ENCODE assay signal across 8 cellular contexts in genomic region chr11:67799808-67800207, GRCh38.
DNase-seq lines count a peak whose midpoint lies in the region; ATAC-seq and TF ChIP-seq lines count a peak whose summit lies in the region.
"Not testable (repeated sequence)": the region's sequence is repeated elsewhere in the genome, so short reads cannot be mapped to it uniquely, and the experiment has no call there.

No MANE protein-coding gene starts in this region.

- not testable (repeated sequence) for H3K27me3 ChIP-seq in CD4-positive, CD25-positive, alpha-beta regulatory T cell (ENCODE audit: control insufficient read depth, insufficient read depth, low read length); RWPE2 (ENCODE audit: insufficient read depth, poor library complexity, severe bottlenecking); heart right ventricle; tibial artery

- H3K36me3 ChIP-seq in CD4-positive, CD25-positive, alpha-beta regulatory T cell (ENCODE audit: control insufficient read depth, insufficient read depth, low read length); HEK293 (ENCODE audit: control insufficient read depth in 2 of 2, insufficient read depth in 1 of 2, low read length in 2 of 2); RWPE2 (ENCODE audit: low read depth); heart right ventricle; tibial artery: not testable (repeated sequence)

- not testable (repeated sequence) for H3K9me3 Mint-ChIP-seq in CD4-positive, CD25-positive, alpha-beta regulatory T cell; activated T-helper 2 cell treated with anti-CD3 and anti-CD28 coated beads, Interferon-gamma antibody, Interleukin-2, Interleukin-4, amounts not matched to agents 10 μg/mL and 5 μg/mL and 100 μg/mL, durations not matched to agents 14 hours and 24 hours and 36 hours; osteocyte (ENCODE audit: unreplicated experiment)

- peak in 2 of 3 donors; percentile 4 to 26 for DNase-seq in CD4-positive, CD25-positive, alpha-beta regulatory T cell
- not testable (repeated sequence) for DNase-seq in RWPE2 (ENCODE audit: low spot score); choroid plexus epithelial cell (ENCODE audit: low read depth); heart right ventricle; osteocyte (ENCODE audit: extremely low spot score, unreplicated experiment); tibial artery
- DNase-seq in activated T-helper 2 cell treated with anti-CD3 and anti-CD28 coated beads, Interferon-gamma antibody, Interleukin-2, Interleukin-4, amounts not matched to agents 10 μg/mL and 5 μg/mL and 100 μg/mL, durations not matched to agents 14 hours and 24 hours and 36 hours (ENCODE audit: low spot score) = peak; percentile 25

- not testable (repeated sequence) for H3K4me3 ChIP-seq in CD4-positive, CD25-positive, alpha-beta regulatory T cell (ENCODE audit: low read depth, low read length); HEK293 (ENCODE audit: low read depth, low read length); RWPE2 (ENCODE audit: severe bottlenecking); choroid plexus epithelial cell (ENCODE audit: low read depth, low read length); heart right ventricle; tibial artery

- not testable (repeated sequence) for H3K36me3 Mint-ChIP-seq in CD4-positive, CD25-positive, alpha-beta regulatory T cell; activated T-helper 2 cell treated with anti-CD3 and anti-CD28 coated beads, Interferon-gamma antibody, Interleukin-2, Interleukin-4, amounts not matched to agents 10 μg/mL and 5 μg/mL and 100 μg/mL, durations not matched to agents 14 hours and 24 hours and 36 hours (ENCODE audit: low read depth); osteocyte (ENCODE audit: unreplicated experiment)

- H3K4me1 Mint-ChIP-seq in CD4-positive, CD25-positive, alpha-beta regulatory T cell = peaks cover 0 to 15% (median 8%) of the 10 kb centered on the region in 4 donors
- H3K4me1 Mint-ChIP-seq in activated T-helper 2 cell treated with anti-CD3 and anti-CD28 coated beads, Interferon-gamma antibody, Interleukin-2, Interleukin-4, amounts not matched to agents 10 μg/mL and 5 μg/mL and 100 μg/mL, durations not matched to agents 14 hours and 24 hours and 36 hours (ENCODE audit: low read depth); osteocyte (ENCODE audit: unreplicated experiment): not testable (repeated sequence)

- H3K27ac ChIP-seq in CD4-positive, CD25-positive, alpha-beta regulatory T cell (ENCODE audit: insufficient read depth, low read length, poor library complexity, severe bottlenecking); HEK293 (ENCODE audit: extremely low read depth, low read depth, low read length); RWPE2 (ENCODE audit: poor library complexity, severe bottlenecking); heart right ventricle; tibial artery: not testable (repeated sequence)

- not testable (repeated sequence) for H3K4me1 ChIP-seq in CD4-positive, CD25-positive, alpha-beta regulatory T cell (ENCODE audit: control insufficient read depth, insufficient read depth, low read length, poor library complexity, severe bottlenecking); HEK293 (ENCODE audit: control insufficient read depth, insufficient read depth, low read length); RWPE2 (ENCODE audit: insufficient read depth, poor library complexity, severe bottlenecking); heart right ventricle; tibial artery

- H3K27ac Mint-ChIP-seq in CD4-positive, CD25-positive, alpha-beta regulatory T cell; activated T-helper 2 cell treated with anti-CD3 and anti-CD28 coated beads, Interferon-gamma antibody, Interleukin-2, Interleukin-4, amounts not matched to agents 10 μg/mL and 5 μg/mL and 100 μg/mL, durations not matched to agents 14 hours and 24 hours and 36 hours; osteocyte (ENCODE audit: unreplicated experiment): not testable (repeated sequence)

- WGBS in heart right ventricle, 2 donors = 17 to 26% methylated on average over 4 of the region's 4 CpGs

- not testable (repeated sequence) for H3K9me3 ChIP-seq in CD4-positive, CD25-positive, alpha-beta regulatory T cell (ENCODE audit: control insufficient read depth in 2 of 2, low read length in 2 of 2); HEK293 (ENCODE audit: control insufficient read depth, insufficient read depth, low read depth, low read length); RWPE2 (ENCODE audit: severe bottlenecking); heart right ventricle; tibial artery

- intact Hi-C loops in activated T-helper 2 cell treated with anti-CD3 and anti-CD28 coated beads, Interferon-gamma antibody, Interleukin-2, Interleukin-4, amounts not matched to agents 10 μg/mL and 5 μg/mL and 100 μg/mL, durations not matched to agents 14 hours and 24 hours and 36 hours (cut with micrococcal nuclease); tibial artery (cut with DNase I; ENCODE audit: low total_unique reads): not testable (repeated sequence)
- intact Hi-C loops in heart right ventricle (cut with DNase I) = loop anchor here in 2 of 10 donors (10.0 kb wide), 2 partner anchors 155 to 165 kb away; partner anchors contain the start of gene TBX10 (in 1 of the 2)

- POLR2A ChIA-PET in HEK293 (lab: Yijun Ruan, JAX) = not testable (repeated sequence)

- peak overlapping the region in 1 of 4 donors; percentile 51 for H3K4me3 Mint-ChIP-seq in CD4-positive, CD25-positive, alpha-beta regulatory T cell
- not testable (repeated sequence) for H3K4me3 Mint-ChIP-seq in activated T-helper 2 cell treated with anti-CD3 and anti-CD28 coated beads, Interferon-gamma antibody, Interleukin-2, Interleukin-4, amounts not matched to agents 10 μg/mL and 5 μg/mL and 100 μg/mL, durations not matched to agents 14 hours and 24 hours and 36 hours (ENCODE audit: low read depth); osteocyte (ENCODE audit: unreplicated experiment)

- CTCF ChIA-PET in HEK293 (lab: Yijun Ruan, JAX) = interaction anchor here (0.7 kb wide), 1 partner anchor 181 kb away, joined by 3 read pairs; no protein-coding TSS in a partner anchor

- not testable (repeated sequence) for H3K27me3 Mint-ChIP-seq in CD4-positive, CD25-positive, alpha-beta regulatory T cell; activated T-helper 2 cell treated with anti-CD3 and anti-CD28 coated beads, Interferon-gamma antibody, Interleukin-2, Interleukin-4, amounts not matched to agents 10 μg/mL and 5 μg/mL and 100 μg/mL, durations not matched to agents 14 hours and 24 hours and 36 hours (ENCODE audit: low read depth); osteocyte (ENCODE audit: unreplicated experiment)

- not testable (repeated sequence) for TF ChIP-seq CTCF in HEK293 (tag by site-specific recombination; IDR thresholded peaks at IDR 0.05)
- TF ChIP-seq CTCF in RWPE2 (IDR thresholded peaks at IDR 0.05; ENCODE audit: poor library complexity, severe bottlenecking) (peak; percentile 52), choroid plexus epithelial cell (conservative IDR thresholded peaks at IDR 0.05; ENCODE audit: low read depth, low read length) (peak; percentile 43), heart right ventricle (IDR thresholded peaks at IDR 0.05) (peak; percentile 18 to 64 (median 53)), osteocyte (IDR thresholded peaks at IDR 0.05) (peak; percentile 57), tibial artery (IDR thresholded peaks at IDR 0.05) (peak; percentile 42 to 46)

- not testable (repeated sequence) for ATAC-seq in CD4-positive, CD25-positive, alpha-beta regulatory T cell (ENCODE audit: low read depth in 2 of 2); RWPE2 (ENCODE audit: low read depth); heart right ventricle

TF ChIP-seq in HEK293, 187 proteins besides CTCF, POLR2A, EP300 and RAD21:
- TF ChIP-seq PRDM1 (tag by site-specific recombination; IDR thresholded peaks at IDR 0.05) (0 out of 2 replicates have a peak, but pooled peaks have one; percentile 10), ZNF654 (tag by site-specific recombination; IDR thresholded peaks at IDR 0.05; ENCODE audit: low read depth) (peak; percentile 55)
